Comparison of ENCODE assay signal across 1 cellular context in the genomic region with DNA sequence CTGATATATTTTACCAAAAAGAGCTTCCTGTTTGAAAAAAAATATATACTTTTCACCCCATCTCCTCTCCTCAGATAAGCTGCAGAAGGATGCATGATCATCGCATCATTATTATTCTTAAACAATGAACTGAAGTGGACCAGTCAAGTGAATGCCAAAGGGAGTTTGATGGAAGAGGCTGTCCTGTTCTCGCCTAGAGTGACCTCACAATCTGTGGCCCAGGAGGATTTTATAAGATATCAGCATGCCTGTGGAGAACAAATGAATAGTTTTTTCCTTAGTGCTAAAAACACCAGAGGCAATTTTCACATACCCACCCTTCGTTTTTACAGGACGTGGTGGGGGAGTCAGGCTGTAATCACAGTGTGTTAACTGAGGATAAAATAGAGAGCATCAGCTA.
TF ChIP-seq lines count a peak whose summit lies in the region.

No MANE protein-coding gene starts in this region.

TF ChIP-seq in GM23338, 12 proteins besides CTCF, POLR2A, EP300 and RAD21 (continued from another document):
- TF ChIP-seq ZNF462 (CRISPR knock-in tag; IDR thresholded peaks at IDR 0.05) (no peak), STAT1 (IDR thresholded peaks at IDR 0.05; ENCODE audit: unreplicated experiment) (no peak), CREB1 (CRISPR knock-in tag; IDR thresholded peaks at IDR 0.05; ENCODE audit: low read depth) (no peak), ZNF331 (CRISPR knock-in tag; IDR thresholded peaks at IDR 0.05; ENCODE audit: low read depth) (no peak), ZNF114 (CRISPR knock-in tag; IDR thresholded peaks at IDR 0.05) (no peak), POLR2AphosphoS5 (IDR thresholded peaks at IDR 0.05; ENCODE audit: low read depth) (no peak), NANOG (IDR thresholded peaks at IDR 0.05; ENCODE audit: borderline replicate concordance) (no peak), EZH2phosphoT487 (IDR thresholded peaks at IDR 0.05; ENCODE audit: unreplicated experiment) (no peak)
- TF ChIP-seq, protein P1, sequence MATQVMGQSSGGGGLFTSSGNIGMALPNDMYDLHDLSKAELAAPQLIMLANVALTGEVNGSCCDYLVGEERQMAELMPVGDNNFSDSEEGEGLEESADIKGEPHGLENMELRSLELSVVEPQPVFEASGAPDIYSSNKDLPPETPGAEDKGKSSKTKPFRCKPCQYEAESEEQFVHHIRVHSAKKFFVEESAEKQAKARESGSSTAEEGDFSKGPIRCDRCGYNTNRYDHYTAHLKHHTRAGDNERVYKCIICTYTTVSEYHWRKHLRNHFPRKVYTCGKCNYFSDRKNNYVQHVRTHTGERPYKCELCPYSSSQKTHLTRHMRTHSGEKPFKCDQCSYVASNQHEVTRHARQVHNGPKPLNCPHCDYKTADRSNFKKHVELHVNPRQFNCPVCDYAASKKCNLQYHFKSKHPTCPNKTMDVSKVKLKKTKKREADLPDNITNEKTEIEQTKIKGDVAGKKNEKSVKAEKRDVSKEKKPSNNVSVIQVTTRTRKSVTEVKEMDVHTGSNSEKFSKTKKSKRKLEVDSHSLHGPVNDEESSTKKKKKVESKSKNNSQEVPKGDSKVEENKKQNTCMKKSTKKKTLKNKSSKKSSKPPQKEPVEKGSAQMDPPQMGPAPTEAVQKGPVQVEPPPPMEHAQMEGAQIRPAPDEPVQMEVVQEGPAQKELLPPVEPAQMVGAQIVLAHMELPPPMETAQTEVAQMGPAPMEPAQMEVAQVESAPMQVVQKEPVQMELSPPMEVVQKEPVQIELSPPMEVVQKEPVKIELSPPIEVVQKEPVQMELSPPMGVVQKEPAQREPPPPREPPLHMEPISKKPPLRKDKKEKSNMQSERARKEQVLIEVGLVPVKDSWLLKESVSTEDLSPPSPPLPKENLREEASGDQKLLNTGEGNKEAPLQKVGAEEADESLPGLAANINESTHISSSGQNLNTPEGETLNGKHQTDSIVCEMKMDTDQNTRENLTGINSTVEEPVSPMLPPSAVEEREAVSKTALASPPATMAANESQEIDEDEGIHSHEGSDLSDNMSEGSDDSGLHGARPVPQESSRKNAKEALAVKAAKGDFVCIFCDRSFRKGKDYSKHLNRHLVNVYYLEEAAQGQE (IDR thresholded peaks at IDR 0.05; ENCODE audit: unreplicated experiment), result no peak
- TF ChIP-seq, protein P2, sequence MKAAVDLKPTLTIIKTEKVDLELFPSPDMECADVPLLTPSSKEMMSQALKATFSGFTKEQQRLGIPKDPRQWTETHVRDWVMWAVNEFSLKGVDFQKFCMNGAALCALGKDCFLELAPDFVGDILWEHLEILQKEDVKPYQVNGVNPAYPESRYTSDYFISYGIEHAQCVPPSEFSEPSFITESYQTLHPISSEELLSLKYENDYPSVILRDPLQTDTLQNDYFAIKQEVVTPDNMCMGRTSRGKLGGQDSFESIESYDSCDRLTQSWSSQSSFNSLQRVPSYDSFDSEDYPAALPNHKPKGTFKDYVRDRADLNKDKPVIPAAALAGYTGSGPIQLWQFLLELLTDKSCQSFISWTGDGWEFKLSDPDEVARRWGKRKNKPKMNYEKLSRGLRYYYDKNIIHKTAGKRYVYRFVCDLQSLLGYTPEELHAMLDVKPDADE (IDR thresholded peaks at IDR 0.05), result no peak
